10 cellular contexts compared by ENCODE assay signal in genomic region chr15:90248760-90249122, GRCh38. TPM values are rescaled to one million over a fixed set of nuclear protein-coding genes. Genes with fewer than 3 reads are reported as not detected.
DNase-seq lines count a peak whose midpoint lies in the region; ATAC-seq and TF ChIP-seq lines count a peak whose summit lies in the region.
"Had no signal": no experiment of that assay in that cellular context is flagged by ENCODE, and none has a peak within 500 bp of the region (broad histone marks: within the 10 kb centered on the region; RNA-seq: fewer than 3 reads in every experiment).

No MANE protein-coding gene starts in this region.

- peak overlapping the region; percentile 67 for H3K4me3 Mint-ChIP-seq in stimulated activated naive CD8-positive, alpha-beta T cell treated with anti-CD3 and anti-CD28 coated beads, Interleukin-15, Interleukin-2, amounts not matched to agents 100 ng/mL and 50 ng/mL, for 24 hours
- H3K4me3 Mint-ChIP-seq in mesothelial cell of epicardium, result peak overlapping the region; percentile 75

- H3K27ac Mint-ChIP-seq in stimulated activated naive CD8-positive, alpha-beta T cell treated with anti-CD3 and anti-CD28 coated beads, Interleukin-15, Interleukin-2, amounts not matched to agents 100 ng/mL and 50 ng/mL, for 24 hours, result no peak overlapping the region
- H3K27ac Mint-ChIP-seq in mesothelial cell of epicardium, result no peak overlapping the region

- DNase-seq in stimulated activated naive CD8-positive, alpha-beta T cell treated with anti-CD3 and anti-CD28 coated beads, Interleukin-15, Interleukin-2, amounts not matched to agents 100 U/mL and 50 U/mL, for 24 hours, result no peak
- DNase-seq in breast epithelium (ENCODE audit: low spot score in 2 of 2) (no peak), mesothelial cell of epicardium (ENCODE audit: low spot score in 2 of 2, unreplicated experiment in 2 of 2) (no peak), aorta (no peak), DMS79 (lab: John Stamatoyannopoulos, UW) (no peak), NCI-H2196 (lab: John Stamatoyannopoulos, UW; ENCODE audit: unreplicated experiment) (no peak)
- no peak for DNase-seq in activated CD4-positive, alpha-beta T cell treated with anti-CD3 and anti-CD28 coated beads, Interleukin-2, amount 50 U/mL, for 48 hours

- H3K27ac ChIP-seq in breast epithelium (peak overlapping the region in 1 of 2 donors; percentile 32), aorta (ENCODE audit: low read depth in 1 of 2, low read length in 2 of 2) (no peak overlapping the region)

- WGBS in aorta, 2 donors, result 82 to 85% methylated on average over 5 of the region's 5 CpGs

- TF ChIP-seq CTCF in breast epithelium (IDR thresholded peaks at IDR 0.05) (no peak), mesothelial cell of epicardium (IDR thresholded peaks at IDR 0.05; ENCODE audit: unreplicated experiment) (no peak)

- intact Hi-C loops in breast epithelium (cut with DNase I; ENCODE audit: low total_unique reads), result no loop called here
- intact Hi-C loops in aorta (cut with DNase I), result no loop called here

- no peaks in the 10 kb centered on the region for H3K27me3 Mint-ChIP-seq in stimulated activated naive CD8-positive, alpha-beta T cell treated with anti-CD3 and anti-CD28 coated beads, Interleukin-15, Interleukin-2, amounts not matched to agents 100 ng/mL and 50 ng/mL, for 24 hours
- peaks cover 2% of the 10 kb centered on the region for H3K27me3 Mint-ChIP-seq in mesothelial cell of epicardium (ENCODE audit: low read depth)

- H3K4me1 ChIP-seq in breast epithelium (no peaks in the 10 kb centered on the region), aorta (ENCODE audit: control insufficient read depth in 1 of 2, insufficient read depth in 2 of 2, low read length in 2 of 2) (no peaks in the 10 kb centered on the region)

- H3K4me1 Mint-ChIP-seq in stimulated activated naive CD8-positive, alpha-beta T cell treated with anti-CD3 and anti-CD28 coated beads, Interleukin-15, Interleukin-2, amounts not matched to agents 100 ng/mL and 50 ng/mL, for 24 hours (ENCODE audit: low read depth), result peaks cover 17% of the 10 kb centered on the region
- peaks cover 6% of the 10 kb centered on the region for H3K4me1 Mint-ChIP-seq in mesothelial cell of epicardium

- H3K9me3 Mint-ChIP-seq in stimulated activated naive CD8-positive, alpha-beta T cell treated with anti-CD3 and anti-CD28 coated beads, Interleukin-15, Interleukin-2, amounts not matched to agents 100 ng/mL and 50 ng/mL, for 24 hours, result no peaks in the 10 kb centered on the region
- H3K9me3 Mint-ChIP-seq in mesothelial cell of epicardium, result no peaks in the 10 kb centered on the region

- no peaks in the 10 kb centered on the region for H3K36me3 Mint-ChIP-seq in stimulated activated naive CD8-positive, alpha-beta T cell treated with anti-CD3 and anti-CD28 coated beads, Interleukin-15, Interleukin-2, amounts not matched to agents 100 ng/mL and 50 ng/mL, for 24 hours (ENCODE audit: low read depth)
- H3K36me3 Mint-ChIP-seq in mesothelial cell of epicardium, result no peaks in the 10 kb centered on the region

- H3K4me3 ChIP-seq in breast epithelium (peak overlapping the region in 2 of 3 donors; percentile 60 to 88), aorta (ENCODE audit: low read length in 2 of 2) (no peak overlapping the region)

- H3K27me3 ChIP-seq in breast epithelium (no peaks in the 10 kb centered on the region), aorta (ENCODE audit: control insufficient read depth in 1 of 2, insufficient read depth in 2 of 2, low read length in 1 of 2) (no peaks in the 10 kb centered on the region)

- ATAC-seq in stimulated activated naive CD8-positive, alpha-beta T cell treated with anti-CD3 and anti-CD28 coated beads, Interleukin-15, Interleukin-2, amounts not matched to agents 100 U/mL and 50 U/mL, for 24 hours, result no peak
- peak; percentile 6 for ATAC-seq in aorta (ENCODE audit: low FRiP score)

- H3K9me3 ChIP-seq in breast epithelium (no peaks in the 10 kb centered on the region), aorta (ENCODE audit: control insufficient read depth, low read length) (no peaks in the 10 kb centered on the region)
- H3K9me3 ChIP-seq: mucosa of descending colon had no signal

- H3K36me3 ChIP-seq in breast epithelium (no peaks in the 10 kb centered on the region), aorta (ENCODE audit: control insufficient read depth in 1 of 2, insufficient read depth in 2 of 2, low read length in 1 of 2) (no peaks in the 10 kb centered on the region)

- TF ChIP-seq POLR2A in breast epithelium (IDR thresholded peaks at IDR 0.05), result no peak

RNA-seq across cellular contexts. Expression of gene TTLL13, which starts 0.6 kb away (rescaled TPM):
- under 1 TPM in 1 of 3 donors, not detected in 2; 0.15 TPM for total RNA-seq in breast epithelium
- 0.33 to 0.77 TPM (median 0.47 TPM) in 3 replicates for total RNA-seq in mesothelial cell of epicardium
- not detected for total RNA-seq in aorta
- not detected for polyA plus RNA-seq in aorta
- total RNA-seq: esophagus mucosa had no signal

RNA-seq across cellular contexts. Expression of gene GDPGP1, which starts 14.7 kb away (rescaled TPM):
- 1 to 10 TPM; 3.4 to 9.4 (median 7.5) TPM for total RNA-seq in breast epithelium
- 8.0 to 9.2 TPM (median 8.4 TPM) in 3 replicates for total RNA-seq in mesothelial cell of epicardium
- 1 to 10 TPM; 3.3 to 7.1 TPM for total RNA-seq in aorta
- polyA plus RNA-seq in aorta, result 1 to 10 TPM; 1.3 to 2.1 TPM

RNA-seq across cellular contexts. Expression of gene CIB1, which starts 15.0 kb away (rescaled TPM):
- 10 to 100 TPM; 30.2 to 61.3 (median 49.5) TPM for total RNA-seq in breast epithelium
- 16.9 to 18.1 TPM (median 17.6 TPM) in 3 replicates for total RNA-seq in mesothelial cell of epicardium
- total RNA-seq in aorta, result 10 to 100 TPM; 35.5 to 54.7 TPM
- polyA plus RNA-seq in aorta, result 100 to 1,000 TPM in 1 of 2 donors, 10 to 100 TPM in 1; 94.2 to 128 TPM

RNA-seq across cellular contexts. Expression of gene NGRN, which starts 16.7 kb away (rescaled TPM):
- total RNA-seq in breast epithelium, result 10 to 100 TPM; 67.7 to 99.1 (median 87.2) TPM
- total RNA-seq in mesothelial cell of epicardium, result 91.9 to 93.4 TPM (median 92.8 TPM) in 3 replicates
- 10 to 100 TPM; 75.6 to 81.5 TPM for total RNA-seq in aorta
- polyA plus RNA-seq in aorta, result 100 to 1,000 TPM in 1 of 2 donors, 10 to 100 TPM in 1; 87.9 to 120 TPM

RNA-seq across cellular contexts. Expression of gene SEMA4B, which starts 47.6 kb away (rescaled TPM):
- 10 to 100 TPM in 2 of 3 donors, 1 to 10 TPM in 1; 6.6 to 72.8 (median 56.9) TPM for total RNA-seq in breast epithelium
- 32.3 to 37.7 TPM (median 35.4 TPM) in 3 replicates for total RNA-seq in mesothelial cell of epicardium
- total RNA-seq in aorta, result 10 to 100 TPM; 19.5 to 30.4 TPM
- 10 to 100 TPM in 1 of 2 donors, 1 to 10 TPM in 1; 9.7 to 10.8 TPM for polyA plus RNA-seq in aorta

Comparison
In these comparisons a context has a peak if more than half of its experiments do, and no peak if none do; other contexts are left out.
1. H3K4me3 ChIP-seq: peak in breast epithelium (2 of 3); none in aorta (0 of 2).